Comparison of ENCODE assay signal across 16 cellular contexts in the genomic region with DNA sequence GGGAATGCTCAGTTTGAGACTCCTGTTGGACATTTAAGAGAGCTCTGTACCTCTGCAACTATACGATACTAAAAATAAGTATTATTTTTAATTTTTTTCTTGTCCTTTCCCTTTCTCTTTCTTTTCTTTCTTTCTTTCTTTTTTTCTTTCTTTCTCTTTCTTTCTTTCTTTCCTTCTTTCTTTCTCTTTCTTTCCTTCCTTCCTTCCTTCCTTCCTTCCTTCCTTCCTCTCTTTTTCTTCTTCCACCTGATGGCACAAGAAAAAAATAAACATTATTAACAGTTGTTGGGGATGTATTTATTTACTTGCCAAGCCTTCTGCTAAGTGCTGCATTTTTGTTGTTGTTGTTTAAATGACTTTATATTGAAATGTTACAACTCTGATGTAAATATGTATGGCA. TPM values are rescaled to one million over a fixed set of nuclear protein-coding genes. Genes with fewer than 3 reads are reported as not detected.
DNase-seq lines count a peak whose midpoint lies in the region; ATAC-seq, FAIRE-seq and TF ChIP-seq lines count a peak whose summit lies in the region.
"Had no signal": no experiment of that assay in that cellular context is flagged by ENCODE, and none has a peak within 500 bp of the region (broad histone marks: within the 10 kb centered on the region; RNA-seq: fewer than 3 reads in every experiment).

No MANE protein-coding gene starts in this region.

- peak overlapping the region; percentile 52 for H3K27ac Mint-ChIP-seq in activated T-helper 1 cell treated with anti-CD3 and anti-CD28 coated beads, Interleukin-12 subunit alpha, Interleukin-12 subunit beta, Interleukin-2, Interleukin-4 antibody, amounts not matched to agents 30 ng/mL and 10 ng/mL and 1 ng/mL, durations not matched to agents 14 hours and 24 hours and 36 hours

- peaks cover 39% of the 10 kb centered on the region for H3K36me3 Mint-ChIP-seq in activated T-helper 1 cell treated with anti-CD3 and anti-CD28 coated beads, Interleukin-12 subunit alpha, Interleukin-12 subunit beta, Interleukin-2, Interleukin-4 antibody, amounts not matched to agents 30 ng/mL and 10 ng/mL and 1 ng/mL, durations not matched to agents 14 hours and 24 hours and 36 hours (ENCODE audit: low read depth)
- H3K36me3 Mint-ChIP-seq: CD4-positive, alpha-beta memory T cell had no signal

- TF ChIP-seq CTCF in heart left ventricle (IDR thresholded peaks at IDR 0.05) = no peak
- TF ChIP-seq CTCF in smooth muscle cell (IDR thresholded peaks at IDR 0.05; ENCODE audit: borderline replicate concordance, insufficient read depth, poor library complexity, severe bottlenecking) = no peak

- no peak overlapping the region for H3K4me3 Mint-ChIP-seq in activated T-helper 1 cell treated with anti-CD3 and anti-CD28 coated beads, Interleukin-12 subunit alpha, Interleukin-12 subunit beta, Interleukin-2, Interleukin-4 antibody, amounts not matched to agents 30 ng/mL and 10 ng/mL and 1 ng/mL, durations not matched to agents 14 hours and 24 hours and 36 hours
- H3K4me3 Mint-ChIP-seq: CD4-positive, alpha-beta memory T cell had no signal

- H3K36me3 ChIP-seq in heart left ventricle (no peaks in the 10 kb centered on the region), smooth muscle cell (ENCODE audit: low read depth) (no peaks in the 10 kb centered on the region)

- H3K27me3 ChIP-seq in heart left ventricle (no peaks in the 10 kb centered on the region), smooth muscle cell (ENCODE audit: low read depth) (no peaks in the 10 kb centered on the region)

- H3K27me3 Mint-ChIP-seq in activated T-helper 1 cell treated with anti-CD3 and anti-CD28 coated beads, Interleukin-12 subunit alpha, Interleukin-12 subunit beta, Interleukin-2, Interleukin-4 antibody, amounts not matched to agents 30 ng/mL and 10 ng/mL and 1 ng/mL, durations not matched to agents 14 hours and 24 hours and 36 hours (ENCODE audit: insufficient read depth) = no peaks in the 10 kb centered on the region
- H3K27me3 Mint-ChIP-seq: CD4-positive, alpha-beta memory T cell had no signal

- peak overlapping the region; percentile 31 for H2AFZ ChIP-seq in smooth muscle cell (ENCODE audit: low read depth)

- no peak for TF ChIP-seq POLR2A in heart left ventricle (IDR thresholded peaks at IDR 0.05)

- no peaks in the 10 kb centered on the region for H3K9me3 Mint-ChIP-seq in activated T-helper 1 cell treated with anti-CD3 and anti-CD28 coated beads, Interleukin-12 subunit alpha, Interleukin-12 subunit beta, Interleukin-2, Interleukin-4 antibody, amounts not matched to agents 30 ng/mL and 10 ng/mL and 1 ng/mL, durations not matched to agents 14 hours and 24 hours and 36 hours
- H3K9me3 Mint-ChIP-seq: CD4-positive, alpha-beta memory T cell had no signal

- H3K9me3 ChIP-seq in heart left ventricle (no peaks in the 10 kb centered on the region), smooth muscle cell (replicated peaks; ENCODE audit: low read depth) (no peaks in the 10 kb centered on the region)

- intact Hi-C loops in heart left ventricle (cut with DNase I) = no loop called here
- intact Hi-C loops in Right ventricle myocardium superior (cut with DNase I) = no loop called here
- intact Hi-C loops in activated T-helper 1 cell treated with anti-CD3 and anti-CD28 coated beads, Interleukin-12 subunit alpha, Interleukin-12 subunit beta, Interleukin-2, Interleukin-4 antibody, amounts not matched to agents 30 ng/mL and 10 ng/mL and 1 ng/mL, durations not matched to agents 14 hours and 24 hours and 36 hours (cut with micrococcal nuclease) = no loop called here

- FAIRE-seq in G401.6 (lab: Jason Lieb, UNC) = peak; percentile 60

- WGBS in heart left ventricle, 4 donors = 61 to 77% (median 69%) methylated on average over 1 of the region's 1 CpG
- 81% methylated on average over 1 of the region's 1 CpG for WGBS in smooth muscle cell (ENCODE audit: low lambda C conversion rate)

- H3K27ac ChIP-seq in heart left ventricle (peak overlapping the region in 9 of 12 donors; percentile 9 to 72 (median 56)), smooth muscle cell (ENCODE audit: low read depth) (no peak overlapping the region)
- H3K27ac ChIP-seq: C4-2B had no signal

- H3K4me1 Mint-ChIP-seq in activated T-helper 1 cell treated with anti-CD3 and anti-CD28 coated beads, Interleukin-12 subunit alpha, Interleukin-12 subunit beta, Interleukin-2, Interleukin-4 antibody, amounts not matched to agents 30 ng/mL and 10 ng/mL and 1 ng/mL, durations not matched to agents 14 hours and 24 hours and 36 hours (ENCODE audit: low read depth) = peaks cover 80% of the 10 kb centered on the region

- H3K4me1 ChIP-seq in heart left ventricle (peaks cover 0 to 20% (median 8%) of the 10 kb centered on the region in 12 donors), smooth muscle cell (ENCODE audit: low read depth) (peaks cover 17% of the 10 kb centered on the region)

- ATAC-seq in heart left ventricle (no peak), Right ventricle myocardium superior (ENCODE audit: poor library complexity) (no peak), GM21576 (IDR thresholded peaks at IDR 0.05; ENCODE audit: unreplicated experiment) (no peak)

- H3K4me2 ChIP-seq in smooth muscle cell = no peak overlapping the region

- H3F3A ChIP-seq in smooth muscle cell (ENCODE audit: low read depth) = no peaks in the 10 kb centered on the region

- H3K9ac ChIP-seq in smooth muscle cell (ENCODE audit: low read depth) = no peak overlapping the region

- DNase-seq in heart left ventricle = no peak
- no peak for DNase-seq in Right ventricle myocardium superior
- DNase-seq in activated T-helper 1 cell treated with anti-CD3 and anti-CD28 coated beads, Interleukin-12 subunit alpha, Interleukin-12 subunit beta, Interleukin-2, Interleukin-4 antibody, amounts not matched to agents 30 ng/mL and 10 ng/mL and 1 ng/mL, durations not matched to agents 14 hours and 24 hours and 36 hours (ENCODE audit: low spot score) = no peak
- DNase-seq in smooth muscle cell (lab: John Stamatoyannopoulos, UW; ENCODE audit: unreplicated experiment) = no peak
- DNase-seq in GM19238 (ENCODE audit: insufficient read length, low spot score) = no peak
- DNase-seq: 8988T; ACHN; CD4-positive, alpha-beta memory T cell; DMS153; EL; GDM1; HCEC 1CT; IMR-90 had no signal

- no peaks in the 10 kb centered on the region for H3K79me2 ChIP-seq in smooth muscle cell (ENCODE audit: low read depth)

- H4K20me1 ChIP-seq in smooth muscle cell (ENCODE audit: low read depth) = no peaks in the 10 kb centered on the region

- H3K4me3 ChIP-seq in heart left ventricle = peak overlapping the region in 1 of 12 donors; percentile 18
- H3K4me3 ChIP-seq in smooth muscle cell = no peak overlapping the region

RNA-seq across cellular contexts. Expression of a gene that starts 39.5 kb away (rescaled TPM):
- total RNA-seq in heart left ventricle = 10 to 100 TPM; 12.7 to 42.5 (median 23.0) TPM
- polyA plus RNA-seq in heart left ventricle = 10 to 100 TPM in 1 of 2 donors, 1 to 10 TPM in 1; 8.6 to 38.1 TPM
- 19.0 TPM for total RNA-seq in Right ventricle myocardium superior
- 154 and 155 TPM in 2 replicates for total RNA-seq in activated T-helper 1 cell treated with anti-CD3 and anti-CD28 coated beads, Interleukin-12 subunit alpha, Interleukin-12 subunit beta, Interleukin-2, Interleukin-4 antibody, amounts not matched to agents 30 ng/mL and 10 ng/mL and 1 ng/mL, durations not matched to agents 14 hours and 24 hours and 36 hours
- total RNA-seq in smooth muscle cell = 3.4 and 4.3 TPM in 2 replicates
- 2.4 and 2.7 TPM in 2 replicates for polyA plus RNA-seq in smooth muscle cell
